Comparison of ENCODE assay signal across 8 cellular contexts in genomic region chr12:12813120-12814101, GRCh38. TPM values are rescaled to one million over a fixed set of nuclear protein-coding genes. Genes with fewer than 3 reads are reported as not detected.
DNase-seq lines count a peak whose midpoint lies in the region; ATAC-seq and TF ChIP-seq lines count a peak whose summit lies in the region.

Gene DDX47, plus strand, starts transcription at chr12:12813346. Its CDS starts 22 bp downstream, at chr12:12813368.

- peaks cover 37 to 51% (median 41%) of the 10 kb centered on the region in 3 donors for H3K4me1 Mint-ChIP-seq in IgD-negative memory B cell

- H3K27me3 Mint-ChIP-seq in IgD-negative memory B cell = no peaks in the 10 kb centered on the region

- WGBS in esophagus, 2 donors = 1 to 2% methylated on average over 35 of the region's 35 CpGs

- H3K4me2 ChIP-seq in PC-9 = peak within 1 kb of the TSS; percentile 90

- CTCF ChIA-PET in PC-9 (lab: Charles Lee) = interaction anchor here (0.6 to 2.7 kb wide), 14 partner anchors 9 to 169 kb away, joined by 3 to 19 read pairs (median 4); partner anchors contain the start of gene GPRC5A

- H2AFZ ChIP-seq in PC-9 = peak within 1 kb of the TSS; percentile 50; the same call in 1 of the 2 replicates

- H3K4me3 Mint-ChIP-seq in IgD-negative memory B cell = peak within 1 kb of the TSS; percentile 83 to 97 (median 96)

- peaks cover 40% of the 10 kb centered on the region for H3F3A ChIP-seq in PC-9 (ENCODE audit: insufficient read depth, low read depth)

- H3K27ac Mint-ChIP-seq in IgD-negative memory B cell = peak within 1 kb of the TSS; percentile 77 to 97 (median 92)

- H3K9me3 Mint-ChIP-seq in IgD-negative memory B cell = no peaks in the 10 kb centered on the region

- peaks cover 41% of the 10 kb centered on the region for H3K36me3 ChIP-seq in PC-9 (ENCODE audit: low read depth)
- no peaks in the 10 kb centered on the region for H3K36me3 ChIP-seq in esophagus (ENCODE audit: control insufficient read depth in 2 of 2, insufficient read depth in 2 of 2, low read length in 1 of 2)
- H3K36me3 ChIP-seq in muscle layer of colon (ENCODE audit: insufficient read depth, low read length) = no peaks in the 10 kb centered on the region

- H3K9ac ChIP-seq in muscle layer of colon (ENCODE audit: low read length) = peak within 1 kb of the TSS; percentile 95

- H3K4me1 ChIP-seq in PC-9 (replicated peaks; ENCODE audit: insufficient read depth) (peaks cover 64% of the 10 kb centered on the region), esophagus (ENCODE audit: control insufficient read depth in 2 of 2, insufficient read depth in 2 of 2, low read length in 1 of 2) (no peaks in the 10 kb centered on the region), muscle layer of colon (ENCODE audit: insufficient read depth, low read length) (peaks cover 23% of the 10 kb centered on the region)

- intact Hi-C loops in PC-9 (cut with micrococcal nuclease; ENCODE audit: unreplicated experiment) = loop anchor here (1.0 to 2.0 kb wide), 4 partner anchors 24 to 285 kb away; no protein-coding TSS in a partner anchor

- H3K79me2 ChIP-seq in PC-9 (ENCODE audit: low read depth) = peaks cover 53% of the 10 kb centered on the region

- H3K9me2 ChIP-seq in PC-9 (ENCODE audit: insufficient read depth) = no peaks in the 10 kb centered on the region

- DNase-seq in DMS114 treated with DMSO at 0.1 percent for 48 hours (lab: John Stamatoyannopoulos, UW; ENCODE audit: unreplicated experiment) (peak; percentile 92), PC-9 (peak; percentile 81 to 98)
- peak; percentile 98 for DNase-seq in activated T-cell treated with anti-CD3 and anti-CD28 coated beads, Interleukin-2, amount 50 U/mL, for 1 hour
- peak; percentile 98 for DNase-seq in stimulated activated CD8-positive, alpha-beta memory T cell treated with anti-CD3 and anti-CD28 coated beads, Interleukin-7, amount 100 ng/mL, for 24 hours (ENCODE audit: low read depth)

- H3K27ac ChIP-seq in PC-9 (peak within 1 kb of the TSS; percentile 81), esophagus (ENCODE audit: low read depth in 2 of 2, low read length in 1 of 2) (peak within 1 kb of the TSS; percentile 69 to 72), muscle layer of colon (ENCODE audit: low read depth, low read length) (peak within 1 kb of the TSS; percentile 85)

- BruUV-seq in PC-9 (replicated peaks; lab: Mats Ljungman, UMichigan) = TSS peak; percentile 44

- H4K20me1 ChIP-seq in PC-9 (ENCODE audit: insufficient read depth) = no peaks in the 10 kb centered on the region

- peak; percentile 93 for TF ChIP-seq CTCF in PC-9 (conservative IDR thresholded peaks at IDR 0.05)

- no peaks in the 10 kb centered on the region for H3K27me3 ChIP-seq in PC-9 (ENCODE audit: insufficient read depth, low read depth)
- no peaks in the 10 kb centered on the region for H3K27me3 ChIP-seq in esophagus (ENCODE audit: control insufficient read depth in 1 of 2, insufficient read depth in 2 of 2, low read length in 2 of 2)
- no peaks in the 10 kb centered on the region for H3K27me3 ChIP-seq in muscle layer of colon (ENCODE audit: control insufficient read depth in 1 of 2, insufficient read depth in 2 of 2, low read length in 2 of 2)

- H3K4me3 ChIP-seq in PC-9 (peak within 1 kb of the TSS; percentile 67), esophagus (ENCODE audit: low read depth in 1 of 2, low read length in 2 of 2) (peak within 1 kb of the TSS; percentile 81 to 97), muscle layer of colon (ENCODE audit: low read depth in 1 of 2, low read length in 2 of 2) (peak within 1 kb of the TSS; percentile 98 to 99)

- ATAC-seq in GM21515 (IDR thresholded peaks at IDR 0.05; ENCODE audit: unreplicated experiment) = peak; percentile 87

- no peaks in the 10 kb centered on the region for H3K9me3 ChIP-seq in PC-9 (ENCODE audit: insufficient read depth, low read depth)
- no peaks in the 10 kb centered on the region for H3K9me3 ChIP-seq in esophagus (ENCODE audit: control insufficient read depth in 2 of 2, insufficient read depth in 1 of 2, low read depth in 1 of 2, low read length in 1 of 2)
- H3K9me3 ChIP-seq in muscle layer of colon (ENCODE audit: low read length) = no peaks in the 10 kb centered on the region

- peaks cover 2% of the 10 kb centered on the region for H3K36me3 Mint-ChIP-seq in IgD-negative memory B cell

- POLR2A ChIA-PET in PC-9 (lab: Charles Lee; ENCODE audit: unreplicated experiment) = interaction anchor here (0.5 to 1.5 kb wide), 8 partner anchors 22 to 166 kb away, joined by 3 to 8 read pairs (median 6); partner anchors contain the start of gene GPRC5A

RNA-seq across cellular contexts. Expression of gene DDX47, which starts in this region (rescaled TPM):
- polyA plus RNA-seq in IgD-negative memory B cell (69.0 TPM), esophagus (10 to 100 TPM; 17.7 to 33.4 TPM)
- 192 and 196 TPM in 2 replicates for total RNA-seq in PC-9 (2021)

Comparison
In these comparisons a context has a peak if more than half of its experiments do, and no peak if none do; other contexts are left out.
1. Peak in every context shown above with its lines: DNase-seq, ATAC-seq, H3K4me3 ChIP-seq and H3K27ac ChIP-seq.